In genomic region chr7:36668750-36669149, GRCh38 we compare ENCODE assay signal across 28 cellular contexts. TPM values are rescaled to one million over a fixed set of nuclear protein-coding genes. Genes with fewer than 3 reads are reported as not detected.
DNase-seq lines count a peak whose midpoint lies in the region; ATAC-seq and TF ChIP-seq lines count a peak whose summit lies in the region.
"Had no signal": no experiment of that assay in that cellular context is flagged by ENCODE, and none has a peak within 500 bp of the region (broad histone marks: within the 10 kb centered on the region; RNA-seq: fewer than 3 reads in every experiment).

No MANE protein-coding gene starts in this region.

- intact Hi-C loops in activated T-helper 1 cell treated with anti-CD3 and anti-CD28 coated beads, Interleukin-12 subunit alpha, Interleukin-12 subunit beta, Interleukin-2, Interleukin-4 antibody, amounts not matched to agents 30 ng/mL and 10 ng/mL and 1 ng/mL, durations not matched to agents 14 hours and 24 hours and 36 hours (cut with micrococcal nuclease), result no loop called here
- intact Hi-C loops in left colon (cut with DNase I, micrococcal nuclease), result no loop called here

- H2AFZ ChIP-seq in smooth muscle cell (ENCODE audit: low read depth), result no peak overlapping the region
- H2AFZ ChIP-seq: PC-9 had no signal

- peak; percentile 89 for ATAC-seq in left colon
- no peak for ATAC-seq in stimulated activated effector memory CD8-positive, alpha-beta T cell treated with anti-CD3 and anti-CD28 coated beads, Interleukin-12 subunit alpha, Interleukin-12 subunit beta, amount 100 ng/mL, for 72 hours
- ATAC-seq: HepG2; stimulated activated naive B cell treated with anti-CD40 and anti-IgM and Interleukin-4, amounts not matched to agents 10 μg/mL and 1 μg/mL and 100 μg/mL, for 72 hours had no signal

- H3K4me3 ChIP-seq in smooth muscle cell, result no peak overlapping the region
- H3K4me3 ChIP-seq: breast epithelium, left ventricle myocardium inferior, PC-9 had no signal

- WGBS in smooth muscle cell (ENCODE audit: low lambda C conversion rate), result 81% methylated on average over 3 of the region's 3 CpGs

- no peaks in the 10 kb centered on the region for H4K20me1 ChIP-seq in smooth muscle cell (ENCODE audit: low read depth)

- no peak overlapping the region for H3K4me2 ChIP-seq in smooth muscle cell
- H3K4me2 ChIP-seq: PC-9 had no signal

- H3K4me1 Mint-ChIP-seq in activated T-cell treated with anti-CD3 and anti-CD28 coated beads, Interleukin-2, amount 50 U/mL, for 24 hours (ENCODE audit: low read depth), result peaks cover 65% of the 10 kb centered on the region
- peaks cover 44% of the 10 kb centered on the region for H3K4me1 Mint-ChIP-seq in activated T-helper 1 cell treated with anti-CD3 and anti-CD28 coated beads, Interleukin-12 subunit alpha, Interleukin-12 subunit beta, Interleukin-2, Interleukin-4 antibody, amounts not matched to agents 30 ng/mL and 10 ng/mL and 1 ng/mL, durations not matched to agents 14 hours and 24 hours and 36 hours (ENCODE audit: low read depth)
- peaks cover 40% of the 10 kb centered on the region for H3K4me1 Mint-ChIP-seq in stimulated activated effector memory CD8-positive, alpha-beta T cell treated with anti-CD3 and anti-CD28 coated beads, Interleukin-12 subunit alpha, Interleukin-12 subunit beta, amount 100 ng/mL, for 72 hours

- H3K9me3 ChIP-seq in smooth muscle cell (replicated peaks; ENCODE audit: low read depth), result no peaks in the 10 kb centered on the region
- H3K9me3 ChIP-seq: breast epithelium had no signal

- no peak for DNase-seq in activated T-cell treated with anti-CD3 and anti-CD28 coated beads, Interleukin-2, amount 50 U/mL, for 24 hours
- no peak for DNase-seq in activated T-cell treated with anti-CD3 and anti-CD28 coated beads, Interleukin-2, amount 50 U/mL, for 1 hour
- DNase-seq in activated T-helper 1 cell treated with anti-CD3 and anti-CD28 coated beads, Interleukin-12 subunit alpha, Interleukin-12 subunit beta, Interleukin-2, Interleukin-4 antibody, amounts not matched to agents 30 ng/mL and 10 ng/mL and 1 ng/mL, durations not matched to agents 14 hours and 24 hours and 36 hours (ENCODE audit: low spot score), result no peak
- DNase-seq in left colon, result peak in 1 of 2 donors; percentile 44
- no peak for DNase-seq in stimulated activated effector memory CD8-positive, alpha-beta T cell treated with anti-CD3 and anti-CD28 coated beads, Interleukin-12 subunit alpha, Interleukin-12 subunit beta, amount 100 ng/mL, for 72 hours (ENCODE audit: low spot score in 2 of 2)
- DNase-seq in iPS-NIHi7 (ENCODE audit: extremely low spot score), result no peak
- DNase-seq in smooth muscle cell (lab: John Stamatoyannopoulos, UW; ENCODE audit: unreplicated experiment), result no peak
- DNase-seq: activated CD4-positive, alpha-beta T cell treated with anti-CD3 and anti-CD28 coated beads for 48 hours; activated naive CD4-positive, alpha-beta T cell treated with anti-CD3 and anti-CD28 coated beads, Interleukin-2, amount 10 ng/mL, durations not matched to agents 7 days and 5 days; AML-193; CD4-positive, CD25-positive, alpha-beta regulatory T cell; DND-41; GF-D8; HFFc6; left ventricle myocardium inferior; naive B cell; NCI-H2029; NCI-H510A treated with DMSO at 0.1 percent for 48 hours; PC-9; SHP77; stimulated activated naive B cell treated with anti-CD40 and anti-IgM and Interleukin-4, amounts not matched to agents 10 μg/mL and 1 μg/mL and 100 μg/mL, for 72 hours; T-helper 9 cell; WERI-Rb-1 had no signal

- no peaks in the 10 kb centered on the region for H3K4me1 ChIP-seq in smooth muscle cell (ENCODE audit: low read depth)
- H3K4me1 ChIP-seq: breast epithelium, left ventricle myocardium inferior had no signal

- no peaks in the 10 kb centered on the region for H3K9me3 Mint-ChIP-seq in activated T-cell treated with anti-CD3 and anti-CD28 coated beads, Interleukin-2, amount 50 U/mL, for 24 hours
- no peaks in the 10 kb centered on the region for H3K9me3 Mint-ChIP-seq in activated T-helper 1 cell treated with anti-CD3 and anti-CD28 coated beads, Interleukin-12 subunit alpha, Interleukin-12 subunit beta, Interleukin-2, Interleukin-4 antibody, amounts not matched to agents 30 ng/mL and 10 ng/mL and 1 ng/mL, durations not matched to agents 14 hours and 24 hours and 36 hours
- no peaks in the 10 kb centered on the region for H3K9me3 Mint-ChIP-seq in stimulated activated effector memory CD8-positive, alpha-beta T cell treated with anti-CD3 and anti-CD28 coated beads, Interleukin-12 subunit alpha, Interleukin-12 subunit beta, amount 100 ng/mL, for 72 hours
- H3K9me3 Mint-ChIP-seq: activated naive CD4-positive, alpha-beta T cell treated with anti-CD3 and anti-CD28 coated beads, Interleukin-2, amount 10 ng/mL, durations not matched to agents 7 days and 5 days; activated T-helper 17 cell treated with anti-CD3 and anti-CD28 coated beads, Interleukin-2, amount 50 U/mL, for 72 hours; HFFc6; naive B cell had no signal

- H3K36me3 Mint-ChIP-seq in activated T-cell treated with anti-CD3 and anti-CD28 coated beads, Interleukin-2, amount 50 U/mL, for 24 hours (ENCODE audit: low read depth), result peaks cover 54% of the 10 kb centered on the region
- peaks cover 15% of the 10 kb centered on the region for H3K36me3 Mint-ChIP-seq in activated T-helper 1 cell treated with anti-CD3 and anti-CD28 coated beads, Interleukin-12 subunit alpha, Interleukin-12 subunit beta, Interleukin-2, Interleukin-4 antibody, amounts not matched to agents 30 ng/mL and 10 ng/mL and 1 ng/mL, durations not matched to agents 14 hours and 24 hours and 36 hours (ENCODE audit: low read depth)
- peaks cover 72% of the 10 kb centered on the region for H3K36me3 Mint-ChIP-seq in stimulated activated effector memory CD8-positive, alpha-beta T cell treated with anti-CD3 and anti-CD28 coated beads, Interleukin-12 subunit alpha, Interleukin-12 subunit beta, amount 100 ng/mL, for 72 hours
- H3K36me3 Mint-ChIP-seq: activated naive CD4-positive, alpha-beta T cell treated with anti-CD3 and anti-CD28 coated beads, Interleukin-2, amount 10 ng/mL, durations not matched to agents 7 days and 5 days; CD4-positive, CD25-positive, alpha-beta regulatory T cell; naive B cell had no signal

- peak overlapping the region; percentile 47 for H3K27ac Mint-ChIP-seq in activated T-cell treated with anti-CD3 and anti-CD28 coated beads, Interleukin-2, amount 50 U/mL, for 24 hours
- H3K27ac Mint-ChIP-seq in activated T-helper 1 cell treated with anti-CD3 and anti-CD28 coated beads, Interleukin-12 subunit alpha, Interleukin-12 subunit beta, Interleukin-2, Interleukin-4 antibody, amounts not matched to agents 30 ng/mL and 10 ng/mL and 1 ng/mL, durations not matched to agents 14 hours and 24 hours and 36 hours, result peak overlapping the region; percentile 15
- peak overlapping the region; percentile 57 for H3K27ac Mint-ChIP-seq in stimulated activated effector memory CD8-positive, alpha-beta T cell treated with anti-CD3 and anti-CD28 coated beads, Interleukin-12 subunit alpha, Interleukin-12 subunit beta, amount 100 ng/mL, for 72 hours
- H3K27ac Mint-ChIP-seq: activated naive CD4-positive, alpha-beta T cell treated with anti-CD3 and anti-CD28 coated beads, Interleukin-2, amount 10 ng/mL, durations not matched to agents 7 days and 5 days; activated T-helper 17 cell treated with anti-CD3 and anti-CD28 coated beads, Interleukin-2, amount 50 U/mL, for 72 hours; CD4-positive, CD25-positive, alpha-beta regulatory T cell; HFFc6; stimulated activated naive B cell treated with anti-CD40 and anti-IgM and Interleukin-4, amounts not matched to agents 10 μg/mL and 1 μg/mL and 100 μg/mL, for 72 hours had no signal

- H3K27me3 Mint-ChIP-seq in activated T-cell treated with anti-CD3 and anti-CD28 coated beads, Interleukin-2, amount 50 U/mL, for 24 hours, result no peaks in the 10 kb centered on the region
- H3K27me3 Mint-ChIP-seq in activated T-helper 1 cell treated with anti-CD3 and anti-CD28 coated beads, Interleukin-12 subunit alpha, Interleukin-12 subunit beta, Interleukin-2, Interleukin-4 antibody, amounts not matched to agents 30 ng/mL and 10 ng/mL and 1 ng/mL, durations not matched to agents 14 hours and 24 hours and 36 hours (ENCODE audit: insufficient read depth), result no peaks in the 10 kb centered on the region
- H3K27me3 Mint-ChIP-seq: activated T-helper 17 cell treated with anti-CD3 and anti-CD28 coated beads, Interleukin-2, amount 50 U/mL, for 72 hours had no signal

- H3K79me2 ChIP-seq in smooth muscle cell (ENCODE audit: low read depth), result no peaks in the 10 kb centered on the region

- no peak overlapping the region for H3K27ac ChIP-seq in smooth muscle cell (ENCODE audit: low read depth)
- H3K27ac ChIP-seq: breast epithelium, left ventricle myocardium inferior, PC-9, WERI-Rb-1 had no signal

- H3F3A ChIP-seq in smooth muscle cell (ENCODE audit: low read depth), result peaks cover 8% of the 10 kb centered on the region

- TF ChIP-seq CTCF in smooth muscle cell (IDR thresholded peaks at IDR 0.05; ENCODE audit: borderline replicate concordance, insufficient read depth, poor library complexity, severe bottlenecking), result no peak

- no peaks in the 10 kb centered on the region for H3K36me3 ChIP-seq in smooth muscle cell (ENCODE audit: low read depth)
- H3K36me3 ChIP-seq: breast epithelium, left ventricle myocardium inferior, WERI-Rb-1 had no signal

- H3K27me3 ChIP-seq in smooth muscle cell (ENCODE audit: low read depth), result no peaks in the 10 kb centered on the region
- H3K27me3 ChIP-seq: breast epithelium had no signal

- no peak overlapping the region for H3K4me3 Mint-ChIP-seq in activated T-cell treated with anti-CD3 and anti-CD28 coated beads, Interleukin-2, amount 50 U/mL, for 24 hours
- H3K4me3 Mint-ChIP-seq in activated T-helper 1 cell treated with anti-CD3 and anti-CD28 coated beads, Interleukin-12 subunit alpha, Interleukin-12 subunit beta, Interleukin-2, Interleukin-4 antibody, amounts not matched to agents 30 ng/mL and 10 ng/mL and 1 ng/mL, durations not matched to agents 14 hours and 24 hours and 36 hours, result no peak overlapping the region
- H3K4me3 Mint-ChIP-seq in stimulated activated effector memory CD8-positive, alpha-beta T cell treated with anti-CD3 and anti-CD28 coated beads, Interleukin-12 subunit alpha, Interleukin-12 subunit beta, amount 100 ng/mL, for 72 hours, result no peak overlapping the region
- H3K4me3 Mint-ChIP-seq: activated naive CD4-positive, alpha-beta T cell treated with anti-CD3 and anti-CD28 coated beads, Interleukin-2, amount 10 ng/mL, durations not matched to agents 7 days and 5 days; activated T-helper 17 cell treated with anti-CD3 and anti-CD28 coated beads, Interleukin-2, amount 50 U/mL, for 72 hours; CD4-positive, CD25-positive, alpha-beta regulatory T cell; HFFc6; naive B cell; stimulated activated naive B cell treated with anti-CD40 and anti-IgM and Interleukin-4, amounts not matched to agents 10 μg/mL and 1 μg/mL and 100 μg/mL, for 72 hours had no signal

- no peak overlapping the region for H3K9ac ChIP-seq in smooth muscle cell (ENCODE audit: low read depth)

RNA-seq across cellular contexts. Expression of gene AOAH, which starts 55.5 kb away (rescaled TPM):
- total RNA-seq in activated T-helper 1 cell treated with anti-CD3 and anti-CD28 coated beads, Interleukin-12 subunit alpha, Interleukin-12 subunit beta, Interleukin-2, Interleukin-4 antibody, amounts not matched to agents 30 ng/mL and 10 ng/mL and 1 ng/mL, durations not matched to agents 14 hours and 24 hours and 36 hours, result 12.3 and 14.0 TPM in 2 replicates
- total RNA-seq in left colon (10 to 100 TPM; 31.6 to 32.0 TPM), smooth muscle cell (not detected in 2 replicates)
- not detected in 2 replicates for polyA plus RNA-seq in smooth muscle cell
- total RNA-seq: A673, HepG2, HFFc6, PC-9, pulmonary artery endothelial cell had no signal
- polyA plus RNA-seq: HepG2 had no signal

Comparison
In these comparisons a context has a peak if more than half of its experiments do, and no peak if none do; other contexts are left out.
1. RNA of gene AOAH, which starts 55.5 kb away (total RNA-seq): 31.6 to 32.0 TPM in left colon and 12.3 to 14.0 TPM in activated T-helper 1 cell treated with anti-CD3 and anti-CD28 coated beads, Interleukin-12 subunit alpha, Interleukin-12 subunit beta, Interleukin-2, Interleukin-4 antibody, amounts not matched to agents 30 ng/mL and 10 ng/mL and 1 ng/mL, durations not matched to agents 14 hours and 24 hours and 36 hours; not detected in smooth muscle cell; every median in the first group is over 10 times any median in the second.
2. Peak in every context shown above with its lines, with median percentiles within 50 percentile points of each other: H3K27ac Mint-ChIP-seq.